14 cellular contexts compared by ENCODE assay signal in the genomic region with DNA sequence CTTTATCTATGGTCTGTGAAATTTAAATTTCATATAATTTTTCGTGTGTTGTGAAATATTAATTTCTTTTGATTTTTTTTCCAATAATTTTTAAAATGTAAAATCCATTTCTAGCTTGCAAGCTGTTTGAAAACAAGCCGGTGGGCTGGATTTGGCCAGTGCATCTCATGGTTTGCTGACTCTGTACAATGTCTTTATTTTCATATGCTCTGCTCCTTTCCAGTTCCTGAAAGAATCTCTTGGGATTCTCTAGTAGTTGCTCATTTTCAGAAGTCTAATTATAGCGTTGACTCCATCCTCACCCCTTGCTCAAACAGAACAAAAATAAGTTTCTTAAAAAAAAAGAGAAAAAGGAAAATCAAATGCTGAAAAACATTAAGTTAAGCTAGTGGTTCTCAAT. TPM values are rescaled to one million over a fixed set of nuclear protein-coding genes. Genes with fewer than 3 reads are reported as not detected.
DNase-seq lines count a peak whose midpoint lies in the region; ATAC-seq and TF ChIP-seq lines count a peak whose summit lies in the region.
"Had no signal": no experiment of that assay in that cellular context is flagged by ENCODE, and none has a peak within 500 bp of the region (broad histone marks: within the 10 kb centered on the region; RNA-seq: fewer than 3 reads in every experiment).

No MANE protein-coding gene starts in this region.

- no TSS peak for BruUV-seq in PC-9 (replicated peaks; lab: Mats Ljungman, UMichigan)

- H3K9me2 ChIP-seq in PC-9 (ENCODE audit: insufficient read depth), result no peaks in the 10 kb centered on the region

- H2AFZ ChIP-seq in osteoblast (ENCODE audit: low read length) (no peak overlapping the region), PC-9 (no peak overlapping the region)

- H3K4me3 ChIP-seq in choroid plexus epithelial cell (ENCODE audit: low read depth, low read length) (no peak overlapping the region), osteoblast (ENCODE audit: insufficient read depth, low read length) (no peak overlapping the region), PC-9 (no peak overlapping the region), tibial nerve (no peak overlapping the region), foreskin fibroblast (ENCODE audit: low read depth in 1 of 2, low read length in 2 of 2) (no peak overlapping the region)

- ATAC-seq in left ventricle myocardium superior, result peak; percentile 28
- no peak for ATAC-seq in left cardiac atrium
- ATAC-seq: HepG2 had no signal

- H3K79me2 ChIP-seq in osteoblast (ENCODE audit: insufficient read depth, low read length), result peaks cover 14% of the 10 kb centered on the region
- no peaks in the 10 kb centered on the region for H3K79me2 ChIP-seq in PC-9 (ENCODE audit: low read depth)

- H3K4me2 ChIP-seq in osteoblast (ENCODE audit: insufficient read depth, low read length), result no peak overlapping the region
- H3K4me2 ChIP-seq in PC-9, result no peak overlapping the region

- no peak for TF ChIP-seq POLR2A in tibial nerve (IDR thresholded peaks at IDR 0.05)

- H3K36me3 ChIP-seq in osteoblast (ENCODE audit: insufficient read depth, low read length) (peaks cover 22% of the 10 kb centered on the region), PC-9 (ENCODE audit: low read depth) (peaks cover 21% of the 10 kb centered on the region), tibial nerve (peaks cover 0 to 49% (median 0%) of the 10 kb centered on the region in 3 donors)

- CTCF ChIA-PET in PC-9 (lab: Charles Lee), result no interaction called here

- no peaks in the 10 kb centered on the region for H3K9me3 ChIP-seq in osteoblast (ENCODE audit: low read depth, low read length)
- H3K9me3 ChIP-seq in PC-9 (ENCODE audit: insufficient read depth, low read depth), result no peaks in the 10 kb centered on the region
- H3K9me3 ChIP-seq in tibial nerve, result no peaks in the 10 kb centered on the region

- POLR2A ChIA-PET in PC-9 (lab: Charles Lee; ENCODE audit: unreplicated experiment), result interaction anchor here (0.7 kb wide), 1 partner anchor 39 kb away, joined by 3 read pairs; no protein-coding TSS in a partner anchor

- WGBS in tibial nerve, 2 donors, result 61 to 62% methylated on average over 3 of the region's 3 CpGs

- peaks cover 6% of the 10 kb centered on the region for H3K4me1 ChIP-seq in osteoblast (ENCODE audit: insufficient read depth, low read length)
- no peaks in the 10 kb centered on the region for H3K4me1 ChIP-seq in PC-9 (replicated peaks; ENCODE audit: insufficient read depth)
- H3K4me1 ChIP-seq in tibial nerve, result peaks cover 0 to 9% (median 0%) of the 10 kb centered on the region in 4 donors

- peak overlapping the region; percentile 47 for H3K27ac ChIP-seq in osteoblast (ENCODE audit: low read depth, low read length)
- H3K27ac ChIP-seq in PC-9, result no peak overlapping the region
- H3K27ac ChIP-seq in tibial nerve, result peak overlapping the region in 1 of 4 donors; percentile 39

- intact Hi-C loops in left ventricle myocardium superior (cut with micrococcal nuclease), result no loop called here
- intact Hi-C loops in left cardiac atrium (cut with DNase I), result no loop called here
- intact Hi-C loops in PC-9 (cut with micrococcal nuclease; ENCODE audit: unreplicated experiment), result no loop called here

- no peak for TF ChIP-seq EP300 in tibial nerve (IDR thresholded peaks at IDR 0.05)

- no peaks in the 10 kb centered on the region for H3K27me3 ChIP-seq in osteoblast (ENCODE audit: insufficient read depth, low read length)
- no peaks in the 10 kb centered on the region for H3K27me3 ChIP-seq in PC-9 (ENCODE audit: insufficient read depth, low read depth)
- H3K27me3 ChIP-seq in tibial nerve, result no peaks in the 10 kb centered on the region

- no peaks in the 10 kb centered on the region for H3F3A ChIP-seq in PC-9 (ENCODE audit: insufficient read depth, low read depth)

- DNase-seq in left ventricle myocardium superior, result no peak
- no peak for DNase-seq in left cardiac atrium
- DNase-seq in choroid plexus epithelial cell (ENCODE audit: low read depth), result peak; percentile 61
- DNase-seq in osteoblast (ENCODE audit: insufficient read length, low spot score, missing footprints), result peak; percentile 63
- DNase-seq in activated effector memory CD4-positive, alpha-beta T cell treated with Interleukin-2 at 50 U/mL for 16 hours, result no peak
- DNase-seq in PC-9, result no peak
- DNase-seq in tibial nerve (ENCODE audit: low spot score in 2 of 2), result no peak
- no peak for DNase-seq in foreskin fibroblast
- DNase-seq: COR-L47, DMS153, H9, Kasumi-1, NCI-H187 treated with DMSO at 0.1 percent for 48 hours had no signal

- no peaks in the 10 kb centered on the region for H4K20me1 ChIP-seq in osteoblast (ENCODE audit: insufficient read depth, low read length)
- H4K20me1 ChIP-seq in PC-9 (ENCODE audit: insufficient read depth), result peaks cover 17% of the 10 kb centered on the region; the same call in 1 of the 2 replicates

- TF ChIP-seq CTCF in choroid plexus epithelial cell (conservative IDR thresholded peaks at IDR 0.05; ENCODE audit: low read depth, low read length) (no peak), osteoblast (IDR thresholded peaks at IDR 0.05; ENCODE audit: extremely low read depth, low read depth, low read length) (no peak), PC-9 (conservative IDR thresholded peaks at IDR 0.05) (no peak), tibial nerve (IDR thresholded peaks at IDR 0.05) (no peak), foreskin fibroblast (IDR thresholded peaks at IDR 0.05; ENCODE audit: low read depth, low read length) (no peak)

RNA-seq across cellular contexts. Expression of gene UBN2, which starts 21.4 kb away (rescaled TPM):
- total RNA-seq in left ventricle myocardium superior (14.1 TPM), left cardiac atrium (10 to 100 TPM; 11.7 to 14.3 TPM), osteoblast (9.8 and 10.0 TPM in 2 replicates), PC-9 (2021) (20.3 and 34.1 TPM in 2 replicates), tibial nerve (10 to 100 TPM; 16.7 to 20.9 (median 19.2) TPM)

Comparison
In these comparisons a context has a peak if more than half of its experiments do, and no peak if none do; other contexts are left out.
1. DNase-seq: peak in choroid plexus epithelial cell (single experiment) and osteoblast (single experiment); none in left ventricle myocardium superior (single experiment), left cardiac atrium (single experiment), activated effector memory CD4-positive, alpha-beta T cell treated with Interleukin-2 at 50 U/mL for 16 hours (single experiment), PC-9 (0 of 2), tibial nerve (0 of 2) and foreskin fibroblast (0 of 2).